In the genomic region with DNA sequence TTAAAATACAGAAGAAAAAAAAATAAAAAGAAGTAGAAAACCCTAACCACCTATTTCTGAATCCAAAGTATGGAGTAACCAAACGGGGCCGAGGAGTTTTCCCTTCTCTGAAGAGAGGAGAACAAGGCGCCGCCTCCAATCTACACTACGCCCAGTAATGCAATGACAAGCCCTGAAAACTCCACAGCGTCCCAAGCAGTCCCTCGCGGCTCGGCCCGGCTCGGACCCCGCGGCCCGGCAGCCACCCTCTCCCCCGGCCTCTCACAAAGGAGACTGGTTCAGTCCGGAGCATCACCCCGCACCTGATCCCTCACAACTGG, we compare ENCODE assay signal across 8 cellular contexts. TPM values are rescaled to one million over a fixed set of nuclear protein-coding genes. Genes with fewer than 3 reads are reported as not detected.
DNase-seq lines count a peak whose midpoint lies in the region; ATAC-seq and TF ChIP-seq lines count a peak whose summit lies in the region.

No MANE protein-coding gene starts in this region.

- H3K27me3 Mint-ChIP-seq in WTC11 (ENCODE audit: low read depth) = no peaks in the 10 kb centered on the region

- peak overlapping the region; percentile 94 for H3K4me3 Mint-ChIP-seq in WTC11

- peaks cover 23% of the 10 kb centered on the region for H3K4me1 Mint-ChIP-seq in WTC11

- no peaks in the 10 kb centered on the region for H3K9me3 Mint-ChIP-seq in WTC11

- peaks cover 17% of the 10 kb centered on the region for H3K36me3 Mint-ChIP-seq in WTC11

- in situ Hi-C loops in gastrocnemius medialis (cut with MboI; ENCODE audit: low sequenced_read_pairs in 4 of 4) = no loop called here

- H3K9me3 ChIP-seq in heart left ventricle (no peaks in the 10 kb centered on the region), gastrocnemius medialis (no peaks in the 10 kb centered on the region)

- 0 to 1% (median 0%) methylated on average over 17 of the region's 17 CpGs for WGBS in heart left ventricle, 4 donors

- POLR2A ChIA-PET in WTC11 (lab: Charles Lee) = interaction anchor here (0.8 to 2.2 kb wide), 10 partner anchors 10 to 114 kb away, joined by 3 to 41 read pairs (median 6); a partner anchor contains a TSS

- peak overlapping the region in 11 of 12 donors; percentile 21 to 99 (median 95) for H3K27ac ChIP-seq in heart left ventricle
- peak overlapping the region; percentile 88 to 98 (median 94) for H3K27ac ChIP-seq in gastrocnemius medialis

- TF ChIP-seq POLR2A in heart left ventricle (IDR thresholded peaks at IDR 0.05) (no peak), gastrocnemius medialis (IDR thresholded peaks at IDR 0.05) (no peak)

- H3K27me3 ChIP-seq in heart left ventricle = no peaks in the 10 kb centered on the region
- H3K27me3 ChIP-seq in gastrocnemius medialis = no peaks in the 10 kb centered on the region

- peaks cover 0 to 36% (median 15%) of the 10 kb centered on the region in 12 donors for H3K4me1 ChIP-seq in heart left ventricle
- peaks cover 12 to 17% of the 10 kb centered on the region in 2 donors for H3K4me1 ChIP-seq in gastrocnemius medialis

- CTCF ChIA-PET in WTC11 (lab: Charles Lee) = interaction anchor here (0.6 to 2.8 kb wide), 23 partner anchors 10 to 293 kb away, joined by 3 to 37 read pairs (median 4); a partner anchor contains a TSS

- H3K4me3 ChIP-seq in heart left ventricle (peak overlapping the region; percentile 64 to 97 (median 85)), gastrocnemius medialis (peak overlapping the region; percentile 68 to 97 (median 92))

- no peak for DNase-seq in WTC11 (ENCODE audit: low spot score)
- DNase-seq in heart left ventricle = no peak
- no peak for DNase-seq in gastrocnemius medialis
- no peak for DNase-seq in EL
- no peak for DNase-seq in NOMO-1 treated with DMSO at 0.1 percent for 48 hours (lab: John Stamatoyannopoulos, UW; ENCODE audit: unreplicated experiment)

- intact Hi-C loops in heart left ventricle (cut with DNase I) = loop anchor here in 5 of 10 donors (2.0 to 10.0 kb wide), 4 partner anchors 19 to 773 kb away; a partner anchor contains a TSS
- intact Hi-C loops in gastrocnemius medialis (cut with DNase I; ENCODE audit: low total_unique reads) = loop anchor here (10.0 kb wide), 1 partner anchor 771 kb away; a partner anchor contains a TSS

- H3K27ac Mint-ChIP-seq in WTC11 = peak overlapping the region; percentile 95

- TF ChIP-seq CTCF in WTC11 (IDR thresholded peaks at IDR 0.05) (no peak), heart left ventricle (IDR thresholded peaks at IDR 0.05) (no peak), gastrocnemius medialis (IDR thresholded peaks at IDR 0.05 in 4 of 5, conservative IDR thresholded peaks at IDR 0.05 in 1 of 5) (no peak)

- peaks cover 0 to 32% (median 16%) of the 10 kb centered on the region in 9 donors for H3K36me3 ChIP-seq in heart left ventricle
- peaks cover 0 to 11% of the 10 kb centered on the region in 2 donors for H3K36me3 ChIP-seq in gastrocnemius medialis

- ATAC-seq in GM18502 (IDR thresholded peaks at IDR 0.05; ENCODE audit: poor library complexity, unreplicated experiment) = peak; percentile 29
- peak; percentile 2 for ATAC-seq in HG02763 (IDR thresholded peaks at IDR 0.05; ENCODE audit: unreplicated experiment)
- peak; percentile 9 for ATAC-seq in WTC11
- peak in 3 of 4 donors; percentile 7 to 46 (median 20) for ATAC-seq in heart left ventricle
- peak in 1 of 2 donors; percentile 12 for ATAC-seq in gastrocnemius medialis
- no peak for ATAC-seq in HG02938 (IDR thresholded peaks at IDR 0.05; ENCODE audit: unreplicated experiment)

TF ChIP-seq in WTC11, 78 proteins besides CTCF, POLR2A, EP300 and RAD21:
- TF ChIP-seq TCF7 (CRISPR knock-in tag; IDR thresholded peaks at IDR 0.05; ENCODE audit: low read depth) (no peak), ZNF396 (CRISPR knock-in tag; IDR thresholded peaks at IDR 0.05; ENCODE audit: borderline replicate concordance) (no peak), FOXP1 (CRISPR knock-in tag; IDR thresholded peaks at IDR 0.05; ENCODE audit: borderline replicate concordance) (no peak), NFE2L1 (CRISPR knock-in tag; IDR thresholded peaks at IDR 0.05) (no peak), ZNF671 (CRISPR knock-in tag; IDR thresholded peaks at IDR 0.05) (no peak), ZNF232 (CRISPR knock-in tag; IDR thresholded peaks at IDR 0.05) (no peak), SOX15 (CRISPR knock-in tag; IDR thresholded peaks at IDR 0.05) (no peak), TEAD4 (CRISPR knock-in tag; IDR thresholded peaks at IDR 0.05) (no peak)
- TF ChIP-seq, protein P1, sequence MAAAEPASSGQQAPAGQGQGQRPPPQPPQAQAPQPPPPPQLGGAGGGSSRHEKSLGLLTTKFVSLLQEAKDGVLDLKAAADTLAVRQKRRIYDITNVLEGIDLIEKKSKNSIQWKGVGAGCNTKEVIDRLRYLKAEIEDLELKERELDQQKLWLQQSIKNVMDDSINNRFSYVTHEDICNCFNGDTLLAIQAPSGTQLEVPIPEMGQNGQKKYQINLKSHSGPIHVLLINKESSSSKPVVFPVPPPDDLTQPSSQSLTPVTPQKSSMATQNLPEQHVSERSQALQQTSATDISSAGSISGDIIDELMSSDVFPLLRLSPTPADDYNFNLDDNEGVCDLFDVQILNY (CRISPR knock-in tag; IDR thresholded peaks at IDR 0.05) = no peak
- TF ChIP-seq, protein P2, sequence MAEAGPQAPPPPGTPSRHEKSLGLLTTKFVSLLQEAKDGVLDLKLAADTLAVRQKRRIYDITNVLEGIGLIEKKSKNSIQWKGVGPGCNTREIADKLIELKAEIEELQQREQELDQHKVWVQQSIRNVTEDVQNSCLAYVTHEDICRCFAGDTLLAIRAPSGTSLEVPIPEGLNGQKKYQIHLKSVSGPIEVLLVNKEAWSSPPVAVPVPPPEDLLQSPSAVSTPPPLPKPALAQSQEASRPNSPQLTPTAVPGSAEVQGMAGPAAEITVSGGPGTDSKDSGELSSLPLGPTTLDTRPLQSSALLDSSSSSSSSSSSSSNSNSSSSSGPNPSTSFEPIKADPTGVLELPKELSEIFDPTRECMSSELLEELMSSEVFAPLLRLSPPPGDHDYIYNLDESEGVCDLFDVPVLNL (CRISPR knock-in tag; IDR thresholded peaks at IDR 0.05; ENCODE audit: borderline replicate concordance, low read depth) = no peak
- TF ChIP-seq, protein P3, sequence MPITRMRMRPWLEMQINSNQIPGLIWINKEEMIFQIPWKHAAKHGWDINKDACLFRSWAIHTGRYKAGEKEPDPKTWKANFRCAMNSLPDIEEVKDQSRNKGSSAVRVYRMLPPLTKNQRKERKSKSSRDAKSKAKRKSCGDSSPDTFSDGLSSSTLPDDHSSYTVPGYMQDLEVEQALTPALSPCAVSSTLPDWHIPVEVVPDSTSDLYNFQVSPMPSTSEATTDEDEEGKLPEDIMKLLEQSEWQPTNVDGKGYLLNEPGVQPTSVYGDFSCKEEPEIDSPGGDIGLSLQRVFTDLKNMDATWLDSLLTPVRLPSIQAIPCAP (CRISPR knock-in tag; IDR thresholded peaks at IDR 0.05) = no peak
- TF ChIP-seq, protein P4, sequence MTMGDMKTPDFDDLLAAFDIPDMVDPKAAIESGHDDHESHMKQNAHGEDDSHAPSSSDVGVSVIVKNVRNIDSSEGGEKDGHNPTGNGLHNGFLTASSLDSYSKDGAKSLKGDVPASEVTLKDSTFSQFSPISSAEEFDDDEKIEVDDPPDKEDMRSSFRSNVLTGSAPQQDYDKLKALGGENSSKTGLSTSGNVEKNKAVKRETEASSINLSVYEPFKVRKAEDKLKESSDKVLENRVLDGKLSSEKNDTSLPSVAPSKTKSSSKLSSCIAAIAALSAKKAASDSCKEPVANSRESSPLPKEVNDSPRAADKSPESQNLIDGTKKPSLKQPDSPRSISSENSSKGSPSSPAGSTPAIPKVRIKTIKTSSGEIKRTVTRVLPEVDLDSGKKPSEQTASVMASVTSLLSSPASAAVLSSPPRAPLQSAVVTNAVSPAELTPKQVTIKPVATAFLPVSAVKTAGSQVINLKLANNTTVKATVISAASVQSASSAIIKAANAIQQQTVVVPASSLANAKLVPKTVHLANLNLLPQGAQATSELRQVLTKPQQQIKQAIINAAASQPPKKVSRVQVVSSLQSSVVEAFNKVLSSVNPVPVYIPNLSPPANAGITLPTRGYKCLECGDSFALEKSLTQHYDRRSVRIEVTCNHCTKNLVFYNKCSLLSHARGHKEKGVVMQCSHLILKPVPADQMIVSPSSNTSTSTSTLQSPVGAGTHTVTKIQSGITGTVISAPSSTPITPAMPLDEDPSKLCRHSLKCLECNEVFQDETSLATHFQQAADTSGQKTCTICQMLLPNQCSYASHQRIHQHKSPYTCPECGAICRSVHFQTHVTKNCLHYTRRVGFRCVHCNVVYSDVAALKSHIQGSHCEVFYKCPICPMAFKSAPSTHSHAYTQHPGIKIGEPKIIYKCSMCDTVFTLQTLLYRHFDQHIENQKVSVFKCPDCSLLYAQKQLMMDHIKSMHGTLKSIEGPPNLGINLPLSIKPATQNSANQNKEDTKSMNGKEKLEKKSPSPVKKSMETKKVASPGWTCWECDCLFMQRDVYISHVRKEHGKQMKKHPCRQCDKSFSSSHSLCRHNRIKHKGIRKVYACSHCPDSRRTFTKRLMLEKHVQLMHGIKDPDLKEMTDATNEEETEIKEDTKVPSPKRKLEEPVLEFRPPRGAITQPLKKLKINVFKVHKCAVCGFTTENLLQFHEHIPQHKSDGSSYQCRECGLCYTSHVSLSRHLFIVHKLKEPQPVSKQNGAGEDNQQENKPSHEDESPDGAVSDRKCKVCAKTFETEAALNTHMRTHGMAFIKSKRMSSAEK (CRISPR knock-in tag; IDR thresholded peaks at IDR 0.05; ENCODE audit: borderline replicate concordance) = no peak

RNA-seq across cellular contexts. Expression of a gene that starts 0.4 kb away (rescaled TPM):
- 119 to 133 TPM (median 119 TPM) in 3 replicates for total RNA-seq in WTC11 (2021)
- 10 to 100 TPM; 24.7 to 56.9 (median 42.3) TPM for total RNA-seq in heart left ventricle
- 10 to 100 TPM; 19.0 to 21.2 TPM for polyA plus RNA-seq in heart left ventricle
- total RNA-seq in gastrocnemius medialis = 10 to 100 TPM; 23.8 to 49.5 (median 37.6) TPM

RNA-seq across cellular contexts. Expression of a gene that starts 21.2 kb away (rescaled TPM):
- total RNA-seq in WTC11 (2021) (29.6 to 33.3 TPM (median 31.7 TPM) in 3 replicates), heart left ventricle (10 to 100 TPM; 13.3 to 24.5 (median 17.2) TPM), gastrocnemius medialis (10 to 100 TPM in 1 of 4 donors, 1 to 10 TPM in 3; 4.8 to 13.6 (median 8.0) TPM)
- polyA plus RNA-seq in heart left ventricle = 10 to 100 TPM in 1 of 2 donors, 1 to 10 TPM in 1; 7.0 to 12.6 TPM

RNA-seq across cellular contexts. Expression of a gene that starts 21.4 kb away (rescaled TPM):
- total RNA-seq in WTC11 (2021) (49.1 to 53.0 TPM (median 52.4 TPM) in 3 replicates), heart left ventricle (100 to 1,000 TPM in 1 of 9 donors, 10 to 100 TPM in 8; 51.1 to 100 (median 87.4) TPM), gastrocnemius medialis (100 to 1,000 TPM in 2 of 4 donors, 10 to 100 TPM in 2; 57.2 to 135 (median 112) TPM)
- 10 to 100 TPM; 16.2 to 59.7 TPM for polyA plus RNA-seq in heart left ventricle

RNA-seq across cellular contexts. Expression of a gene that starts 55.6 kb away (rescaled TPM):
- total RNA-seq in WTC11 (2021) (87.2 to 93.2 TPM (median 89.5 TPM) in 3 replicates), heart left ventricle (10 to 100 TPM; 21.0 to 37.0 (median 25.2) TPM), gastrocnemius medialis (10 to 100 TPM; 16.5 to 52.4 (median 34.6) TPM)
- polyA plus RNA-seq in heart left ventricle = 10 to 100 TPM; 25.8 to 26.8 TPM
